8 cellular contexts compared by ENCODE assay signal in genomic region chr16:58000706-58001676, GRCh38. TPM values are rescaled to one million over a fixed set of nuclear protein-coding genes. Genes with fewer than 3 reads are reported as not detected.
DNase-seq lines count a peak whose midpoint lies in the region; ATAC-seq lines count a peak whose summit lies in the region.

USB1 (plus strand) TSS chr16:58001407; CDS start chr16:58001484, 77 bp downstream.

- ATAC-seq in GM19035 (IDR thresholded peaks at IDR 0.05; ENCODE audit: unreplicated experiment) (peak; percentile 81), HG03342 (IDR thresholded peaks at IDR 0.05; ENCODE audit: unreplicated experiment) (peak; percentile 79)

- peaks cover 44 to 67% (median 53%) of the 10 kb centered on the region in 10 experiments for H3K4me1 ChIP-seq in BLaER1 treated with 17β-estradiol and CSF1 and Interleukin-3, amounts not matched to agents 10 nM and 100 nM

- H3K27ac ChIP-seq in BLaER1 treated with 17β-estradiol and CSF1 and Interleukin-3, amounts not matched to agents 10 nM and 100 nM, result peak within 1 kb of the TSS; percentile 76 to 92 (median 88)

- H3K9ac ChIP-seq in BLaER1 treated with 17β-estradiol and CSF1 and Interleukin-3, amounts not matched to agents 10 nM and 100 nM, result peak within 1 kb of the TSS; percentile 88 to 97 (median 92)

- intact Hi-C loops in activated CD4-positive, alpha-beta memory T cell treated with anti-CD3 and anti-CD28 coated beads for 36 hours (cut with micrococcal nuclease), result loop anchor here (1.0 to 10.0 kb wide), 7 partner anchors 24 to 629 kb away; partner anchors contain the start of genes CFAP20, KATNB1 and MMP15

- H3K9me3 ChIP-seq in BLaER1 treated with 17β-estradiol and CSF1 and Interleukin-3, amounts not matched to agents 10 nM and 100 nM (replicated peaks in 1 of 11), result peaks cover 0 to 2% (median under 1%) of the 10 kb centered on the region in 11 experiments; a peak in 4 of 22 replicates

- peaks cover 52% of the 10 kb centered on the region for H3K4me1 Mint-ChIP-seq in activated CD4-positive, alpha-beta memory T cell treated with anti-CD3 and anti-CD28 coated beads for 36 hours (ENCODE audit: low read depth)

- H3K4me3 Mint-ChIP-seq in activated CD4-positive, alpha-beta memory T cell treated with anti-CD3 and anti-CD28 coated beads for 36 hours, result peak within 1 kb of the TSS; percentile 91

- H3K4me2 ChIP-seq in BLaER1 treated with 17β-estradiol and CSF1 and Interleukin-3, amounts not matched to agents 10 nM and 100 nM, result peak within 1 kb of the TSS; percentile 92 to 100 (median 100)

- H3K27me3 Mint-ChIP-seq in activated CD4-positive, alpha-beta memory T cell treated with anti-CD3 and anti-CD28 coated beads for 36 hours, result no peaks in the 10 kb centered on the region

- peaks cover 29 to 71% (median 49%) of the 10 kb centered on the region in 11 experiments; a peak in 20 of 22 replicates for H4K20me1 ChIP-seq in BLaER1 treated with 17β-estradiol and CSF1 and Interleukin-3, amounts not matched to agents 10 nM and 100 nM

- POLR2A ChIA-PET in activated CD4-positive, alpha-beta memory T cell treated with anti-CD3 and anti-CD28 coated beads for 36 hours (lab: Charles Lee), result interaction anchor here (1.6 to 2.4 kb wide), 3 partner anchors 16 to 265 kb away, joined by 4 to 9 read pairs (median 5); partner anchors contain the start of genes CFAP20 and KATNB1

- peaks cover 23% of the 10 kb centered on the region for H3K36me3 Mint-ChIP-seq in activated CD4-positive, alpha-beta memory T cell treated with anti-CD3 and anti-CD28 coated beads for 36 hours

- CTCF ChIA-PET in activated CD4-positive, alpha-beta memory T cell treated with anti-CD3 and anti-CD28 coated beads for 36 hours (lab: Charles Lee), result interaction anchor here (0.9 to 2.0 kb wide), 10 partner anchors 10 to 425 kb away, joined by 3 to 10 read pairs (median 3); partner anchors contain the start of gene KATNB1

- peaks cover 35 to 58% (median 50%) of the 10 kb centered on the region in 11 experiments for H3K36me3 ChIP-seq in BLaER1 treated with 17β-estradiol and CSF1 and Interleukin-3, amounts not matched to agents 10 nM and 100 nM

- no peaks in the 10 kb centered on the region for H3K9me3 Mint-ChIP-seq in activated CD4-positive, alpha-beta memory T cell treated with anti-CD3 and anti-CD28 coated beads for 36 hours

- H3K4me3 ChIP-seq in BLaER1 treated with 17β-estradiol and CSF1 and Interleukin-3, amounts not matched to agents 10 nM and 100 nM, result peak within 1 kb of the TSS; percentile 70 to 93 (median 79)

- peak; percentile 86 for DNase-seq in NCI-H748 (lab: John Stamatoyannopoulos, UW; ENCODE audit: unreplicated experiment)
- peak; percentile 87 for DNase-seq in activated CD4-positive, alpha-beta memory T cell treated with anti-CD3 and anti-CD28 coated beads for 36 hours
- peak; percentile 75 for DNase-seq in effector CD4-positive, alpha-beta T cell
- peak; percentile 93 for DNase-seq in medulla oblongata (ENCODE audit: extremely low spot score)
- DNase-seq in stimulated activated CD8-positive, alpha-beta memory T cell treated with anti-CD3 and anti-CD28 coated beads, Interleukin-12 subunit alpha, Interleukin-12 subunit beta, amount 100 ng/mL, for 24 hours (ENCODE audit: extremely low read depth), result peak; percentile 64

- H3K27me3 ChIP-seq in BLaER1 treated with 17β-estradiol and CSF1 and Interleukin-3, amounts not matched to agents 10 nM and 100 nM, result no peaks in the 10 kb centered on the region

- peak within 1 kb of the TSS; percentile 81 for H3K27ac Mint-ChIP-seq in activated CD4-positive, alpha-beta memory T cell treated with anti-CD3 and anti-CD28 coated beads for 36 hours

RNA-seq across cellular contexts. Expression of gene USB1, which starts in this region (rescaled TPM):
- total RNA-seq in activated CD4-positive, alpha-beta memory T cell treated with anti-CD3 and anti-CD28 coated beads for 36 hours, result 10 to 100 TPM; 42.2 to 46.0 TPM

Comparison
In these comparisons a context has a peak if more than half of its experiments do, and no peak if none do; other contexts are left out.
1. Peak in every context shown above with its lines: DNase-seq, ATAC-seq, H3K4me3 ChIP-seq and H3K27ac ChIP-seq.